8 cellular contexts compared by ENCODE assay signal in the genomic region with DNA sequence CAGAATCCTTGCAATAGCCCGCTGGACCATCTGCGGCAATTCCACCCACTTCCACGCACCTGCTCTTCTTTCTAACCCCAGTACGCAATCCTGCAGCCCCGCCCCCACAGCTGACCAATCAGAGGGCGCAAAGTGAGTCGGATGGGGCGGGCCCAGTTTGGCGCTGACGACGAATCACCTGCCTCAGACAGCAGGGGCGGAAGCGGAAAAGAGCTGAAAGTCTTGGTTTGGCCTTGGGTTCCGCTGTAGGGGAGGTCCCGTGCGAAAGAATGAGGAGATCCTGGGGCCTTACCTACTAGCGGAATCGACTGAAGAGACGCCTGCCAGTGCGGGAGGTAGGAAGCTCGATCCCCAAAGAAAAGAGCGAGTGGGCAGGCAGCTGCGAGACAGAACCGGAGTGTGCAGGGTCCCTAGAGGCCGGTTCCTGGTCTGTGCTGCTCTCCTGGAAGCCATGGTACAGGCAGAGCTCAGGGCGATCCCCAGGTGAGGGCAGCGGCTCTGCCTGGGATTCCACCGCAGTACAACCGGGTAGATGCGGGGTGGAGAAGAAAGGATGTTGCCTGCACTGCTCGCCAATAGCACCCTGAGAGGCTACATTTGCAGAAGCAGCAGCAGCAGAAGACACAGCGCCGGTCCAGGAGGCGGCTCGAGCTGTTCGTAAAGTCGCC. TPM values are rescaled to one million over a fixed set of nuclear protein-coding genes. Genes with fewer than 3 reads are reported as not detected.
A peak's percentile ranks its signal among the peaks of the same experiment; 100 is the strongest.
DNase-seq lines count a peak whose midpoint lies in the region; ATAC-seq and TF ChIP-seq lines count a peak whose summit lies in the region.

TSS of gene TMEM184C (plus strand) at position 225 of the 668 bp plus-strand sequence. CDS start 560 bp downstream, outside the sequence.

- ATAC-seq in GM19043 (IDR thresholded peaks at IDR 0.05; ENCODE audit: low read depth, unreplicated experiment) (peak; percentile 100), HG03378 (IDR thresholded peaks at IDR 0.05; ENCODE audit: unreplicated experiment) (peak; percentile 99)

- H3K4me3 ChIP-seq in AG10803 (ENCODE audit: low read length), result peak within 1 kb of the TSS; percentile 95

- peak; percentile 89 for DNase-seq in AG10803 (ENCODE audit: low read depth)
- DNase-seq in NCI-H460 (ENCODE audit: extremely low read depth, low read depth), result peak; percentile 92
- DNase-seq in activated CD4-positive, CD25-positive, alpha-beta regulatory T cell treated with anti-CD3 and anti-CD28 coated beads, Interleukin-2, amount 50 U/mL, for 72 hours, result peak; percentile 98
- peak; percentile 94 for DNase-seq in cerebellum (ENCODE audit: low spot score)
- peak; percentile 99 for DNase-seq in islet precursor cell
- DNase-seq in stimulated activated CD4-positive, alpha-beta T cell treated with anti-CD3 and anti-CD28 coated beads, Interleukin-12 subunit alpha, Interleukin-12 subunit beta, amount 100 ng/mL, for 48 hours (ENCODE audit: low read depth in 2 of 3, low spot score in 1 of 3), result peak; percentile 97 to 99 (median 98)

- peak; percentile 23; the same call in 1 of the 2 replicates for TF ChIP-seq CTCF in AG10803 (conservative IDR thresholded peaks at IDR 0.05; ENCODE audit: low read length)

RNA-seq across cellular contexts. Expression of gene TMEM184C, which starts in this region (rescaled TPM):
- total RNA-seq in NCI-H460 (2014; rRNA removed; shearing (Covaris generic)), result 23.6 and 23.7 TPM in 2 replicates
- 8.3 and 9.3 TPM in 2 replicates for polyA plus RNA-seq in NCI-H460 (2014; cell fraction: nucleus; rRNA removed)
- total RNA-seq in cerebellum, result 40.6 TPM

Comparison
In these comparisons a context has a peak if more than half of its experiments do, and no peak if none do; other contexts are left out.
1. Peak in every context shown above with its lines: DNase-seq, ATAC-seq and H3K4me3 ChIP-seq.